24 cellular contexts compared by ENCODE assay signal in genomic region chrX:39922497-39922896, GRCh38.
"Had no signal": no experiment of that assay in that cellular context is flagged by ENCODE, and none has a peak within 500 bp of the region (broad histone marks: within the 10 kb centered on the region; RNA-seq: fewer than 3 reads in every experiment).

No MANE protein-coding gene starts in this region.

- H3K27me3 ChIP-seq: esophagus squamous epithelium, left lung, ovary, sigmoid colon, testis, tibial artery had no signal

- H3K27ac Mint-ChIP-seq: effector memory CD8-positive, alpha-beta T cell; natural killer cell; stimulated activated memory B cell treated with anti-CD40 and anti-IgM and Interleukin-4, amounts not matched to agents 10 μg/mL and 1 μg/mL and 100 μg/mL, for 72 hours; type B pancreatic cell had no signal

- H3K9me3 Mint-ChIP-seq: effector memory CD8-positive, alpha-beta T cell; natural killer cell; stimulated activated memory B cell treated with anti-CD40 and anti-IgM and Interleukin-4, amounts not matched to agents 10 μg/mL and 1 μg/mL and 100 μg/mL, for 72 hours; type B pancreatic cell had no signal

- H3K9me3 ChIP-seq: esophagus squamous epithelium, left lung, lower lobe of right lung, ovary, psoas muscle, sigmoid colon, testis had no signal

- H3K27ac ChIP-seq: esophagus squamous epithelium, heart right ventricle, left lung, lower lobe of right lung, ovary, psoas muscle, sigmoid colon, testis, tibial artery had no signal

- H3K27me3 Mint-ChIP-seq: effector memory CD8-positive, alpha-beta T cell; stimulated activated memory B cell treated with anti-CD40 and anti-IgM and Interleukin-4, amounts not matched to agents 10 μg/mL and 1 μg/mL and 100 μg/mL, for 72 hours; type B pancreatic cell had no signal

- H3K4me1 Mint-ChIP-seq: natural killer cell; stimulated activated memory B cell treated with anti-CD40 and anti-IgM and Interleukin-4, amounts not matched to agents 10 μg/mL and 1 μg/mL and 100 μg/mL, for 72 hours had no signal

- ATAC-seq: effector memory CD8-positive, alpha-beta T cell; lower lobe of right lung; natural killer cell; psoas muscle; right cardiac atrium; stimulated activated memory B cell treated with anti-CD40 and anti-IgM and Interleukin-4, amounts not matched to agents 10 μg/mL and 1 μg/mL and 100 μg/mL, for 72 hours; stimulated activated naive CD8-positive, alpha-beta T cell treated with anti-CD3 and anti-CD28 coated beads, Interleukin-15, Interleukin-2, amounts not matched to agents 100 U/mL and 50 U/mL, for 24 hours had no signal

- H3K4me3 ChIP-seq: esophagus squamous epithelium, heart right ventricle, left lung, lower lobe of right lung, ovary, psoas muscle, sigmoid colon, testis, tibial artery had no signal

- H3K36me3 ChIP-seq: esophagus squamous epithelium, heart right ventricle, left lung, lower lobe of right lung, ovary, sigmoid colon, tibial artery had no signal

- H3K4me3 Mint-ChIP-seq: effector memory CD8-positive, alpha-beta T cell; natural killer cell; stimulated activated memory B cell treated with anti-CD40 and anti-IgM and Interleukin-4, amounts not matched to agents 10 μg/mL and 1 μg/mL and 100 μg/mL, for 72 hours; type B pancreatic cell had no signal

- DNase-seq: cortex of kidney; effector memory CD8-positive, alpha-beta T cell; erythroblast; esophagus squamous epithelium; foreskin melanocyte; glutamatergic neuron; heart right ventricle; hippocampal formation; kidney glomerular epithelial cell; left lung; lower lobe of right lung; natural killer cell; occipital lobe; ovary; psoas muscle; right cardiac atrium; sigmoid colon; stimulated activated CD4-positive, alpha-beta T cell treated with anti-CD3 and anti-CD28 coated beads, Interleukin-4, amount 100 ng/mL, for 4 hours; stimulated activated naive CD8-positive, alpha-beta T cell treated with anti-CD3 and anti-CD28 coated beads, Interleukin-15, Interleukin-2, amounts not matched to agents 100 U/mL and 50 U/mL, for 24 hours; substantia nigra; testis; tibial artery had no signal

- H3K36me3 Mint-ChIP-seq: natural killer cell; stimulated activated memory B cell treated with anti-CD40 and anti-IgM and Interleukin-4, amounts not matched to agents 10 μg/mL and 1 μg/mL and 100 μg/mL, for 72 hours; type B pancreatic cell had no signal

- H3K4me1 ChIP-seq: esophagus squamous epithelium, left lung, lower lobe of right lung, psoas muscle, sigmoid colon, testis, tibial artery had no signal
